10 cellular contexts compared by ENCODE assay signal in the genomic region with DNA sequence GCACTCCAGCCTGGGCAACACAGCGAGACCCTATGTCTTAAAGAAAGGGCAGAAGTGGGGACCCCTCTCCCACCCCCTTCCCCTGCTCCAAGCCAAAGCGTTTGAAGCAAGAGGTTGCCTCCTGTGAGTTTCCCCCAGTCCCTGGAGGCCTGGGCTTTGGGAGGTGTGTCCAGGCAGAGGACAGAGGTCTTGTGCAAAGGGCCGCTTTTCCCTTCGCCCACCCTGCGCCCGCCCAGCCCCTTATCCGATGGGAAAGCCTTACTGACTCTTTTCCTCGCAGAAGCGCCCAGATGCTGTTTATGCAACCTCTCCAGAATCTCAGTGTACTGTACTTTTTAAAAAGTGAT. TPM values are rescaled to one million over a fixed set of nuclear protein-coding genes. Genes with fewer than 3 reads are reported as not detected.
DNase-seq lines count a peak whose midpoint lies in the region; ATAC-seq, FAIRE-seq and TF ChIP-seq lines count a peak whose summit lies in the region.
"Had no signal": no experiment of that assay in that cellular context is flagged by ENCODE, and none has a peak within 500 bp of the region (broad histone marks: within the 10 kb centered on the region; RNA-seq: fewer than 3 reads in every experiment).

No MANE protein-coding gene starts in this region.

- peaks cover 48% of the 10 kb centered on the region for H3K4me1 ChIP-seq in A549
- H3K4me1 ChIP-seq in mucosa of rectum (ENCODE audit: control insufficient read depth in 2 of 2, insufficient read depth in 2 of 2, low read length in 2 of 2) = peaks cover 10 to 11% of the 10 kb centered on the region in 2 donors
- H3K4me1 ChIP-seq: pancreas had no signal

- TF ChIP-seq EP300 in A549 (IDR thresholded peaks at IDR 0.05) = no peak

- no peaks in the 10 kb centered on the region for H3K36me3 ChIP-seq in mucosa of rectum (ENCODE audit: control insufficient read depth in 2 of 2, insufficient read depth in 2 of 2, low read length in 2 of 2)
- H3K36me3 ChIP-seq: pancreas had no signal

- peak overlapping the region; percentile 72 for H3K4me2 ChIP-seq in A549

- DNase-seq in A549 (ENCODE audit: low read depth in 1 of 2, low spot score in 1 of 2) (no peak), caudate nucleus (lab: John Stamatoyannopoulos, UW) (no peak), head of caudate nucleus (no peak), NCI-H2081 treated with DMSO at 0.1 percent for 48 hours (lab: John Stamatoyannopoulos, UW) (no peak), DMS79 (lab: John Stamatoyannopoulos, UW) (no peak)
- no peak for DNase-seq in activated effector memory CD4-positive, alpha-beta T cell treated with Interleukin-2 at 50 U/mL for 16 hours
- DNase-seq: GDM1 had no signal

- peak overlapping the region in 1 of 2 donors; percentile 34 for H3K9ac ChIP-seq in mucosa of rectum (ENCODE audit: low read depth in 1 of 2, low read length in 2 of 2)

- H3K4me3 ChIP-seq in A549 (peak overlapping the region; percentile 27; the same call in 2 of the 3 replicates), mucosa of rectum (ENCODE audit: low read length in 2 of 2) (peak overlapping the region; percentile 49 to 69)

- ATAC-seq in A549 = no peak
- peak; percentile 12 for ATAC-seq in HG03280 (IDR thresholded peaks at IDR 0.05; ENCODE audit: unreplicated experiment)

- POLR2A ChIA-PET in A549 (lab: Yijun Ruan, JAX) = no interaction called here

- no peak for TF ChIP-seq RAD21 in A549 (conservative IDR thresholded peaks at IDR 0.05 in 1 of 2, IDR thresholded peaks at IDR 0.05 in 1 of 2)

- H3K27me3 ChIP-seq in mucosa of rectum (ENCODE audit: control insufficient read depth in 2 of 2, insufficient read depth in 2 of 2, low read length in 2 of 2) = no peaks in the 10 kb centered on the region
- H3K27me3 ChIP-seq: pancreas had no signal

- WGBS in A549 (ENCODE audit: missing lambda C conversion rate) = 87% methylated on average over 9 of the region's 9 CpGs

- FAIRE-seq in A549 (lab: Jason Lieb, UNC) = no peak
- FAIRE-seq: pancreas had no signal

- intact Hi-C loops in head of caudate nucleus (cut with DNase I) = no loop called here

- no peak for TF ChIP-seq CTCF in A549 (IDR thresholded peaks at IDR 0.05)

- H3K9me3 ChIP-seq in A549 (no peaks in the 10 kb centered on the region), mucosa of rectum (ENCODE audit: control insufficient read depth in 2 of 2, low read length in 2 of 2) (no peaks in the 10 kb centered on the region)
- H3K9me3 ChIP-seq: pancreas had no signal

- no peak for TF ChIP-seq POLR2A in A549 (IDR thresholded peaks at IDR 0.05; ENCODE audit: low read length)

- CTCF ChIA-PET in A549 (lab: Yijun Ruan, JAX) = interaction anchor here (1.3 kb wide), 1 partner anchor 19 kb away, joined by 3 read pairs; no protein-coding TSS in a partner anchor

- H3K27ac ChIP-seq in A549 (peak overlapping the region; percentile 75 to 86), caudate nucleus (ENCODE audit: low read depth, low read length) (peak overlapping the region; percentile 32), mucosa of rectum (ENCODE audit: low read depth in 2 of 2, low read length in 2 of 2) (no peak overlapping the region)

TF ChIP-seq in A549, 52 proteins besides CTCF, POLR2A, EP300 and RAD21:
- TF ChIP-seq, protein P1, sequence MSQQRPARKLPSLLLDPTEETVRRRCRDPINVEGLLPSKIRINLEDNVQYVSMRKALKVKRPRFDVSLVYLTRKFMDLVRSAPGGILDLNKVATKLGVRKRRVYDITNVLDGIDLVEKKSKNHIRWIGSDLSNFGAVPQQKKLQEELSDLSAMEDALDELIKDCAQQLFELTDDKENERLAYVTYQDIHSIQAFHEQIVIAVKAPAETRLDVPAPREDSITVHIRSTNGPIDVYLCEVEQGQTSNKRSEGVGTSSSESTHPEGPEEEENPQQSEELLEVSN (IDR thresholded peaks at IDR 0.05; ENCODE audit: borderline replicate concordance, low read depth) = no peak
- 0 out of 5 replicates have a peak, but pooled peaks of 1 of the 2 experiments have one; percentile 5 for TF ChIP-seq JUN (IDR thresholded peaks at IDR 0.05)

RNA-seq across cellular contexts. Expression of gene GTF2I, which starts 50.6 kb away (rescaled TPM):
- polyA plus RNA-seq in A549 (2011; rRNA removed) (107 and 123 TPM in 2 replicates), A549 (2017; fragmentation: RNase III; extraction: RNeasy Plus Mini Kit Qiagen cat#74134 plus additional on column Dnase treatment) (141 to 146 TPM (median 144 TPM) in 3 replicates)
- 59.9 and 87.3 TPM in 2 replicates for polyA plus RNA-seq in A549 (2012; cell fraction: cytosol; rRNA removed)
- polyA plus RNA-seq in A549 (2012; cell fraction: nucleus; rRNA removed) = 151 and 354 TPM in 2 replicates
- polyA minus RNA-seq in A549 (2011; rRNA and poly(A)+ RNA removed) = 43.0 and 56.8 TPM in 2 replicates

Comparison
In these comparisons a context has a peak if more than half of its experiments do, and no peak if none do; other contexts are left out.
1. H3K27ac ChIP-seq: peak in A549 (2 of 2) and caudate nucleus (single experiment); none in mucosa of rectum (0 of 2).